38 cellular contexts compared by ENCODE assay signal in genomic region chr1:100569888-100570287, GRCh38. TPM values are rescaled to one million over a fixed set of nuclear protein-coding genes. Genes with fewer than 3 reads are reported as not detected.
"Had no signal": no experiment of that assay in that cellular context is flagged by ENCODE, and none has a peak within 500 bp of the region (broad histone marks: within the 10 kb centered on the region; RNA-seq: fewer than 3 reads in every experiment).

No MANE protein-coding gene starts in this region.

- H3K4me2 ChIP-seq: KMS-11 had no signal

- H3K36me3 ChIP-seq: MG63 had no signal

- DNase-seq: Karpas-422, Kasumi-1, MG63, MM.1S, MV-4-11, NCI-H1048, NCI-H1092, NCI-H1092 treated with DMSO at 0.1 percent for 48 hours, NCI-H1105, NCI-H1105 treated with DMSO at 0.1 percent for 48 hours, NCI-H1417, NCI-H1417 treated with DMSO at 0.1 percent for 48 hours, NCI-H1436, NCI-H1436 treated with DMSO at 0.1 percent for 48 hours, NCI-H146, NCI-H1694, NCI-H1694 treated with DMSO at 0.1 percent for 48 hours, NCI-H187, NCI-H187 treated with DMSO at 0.1 percent for 48 hours, NCI-H1930, NCI-H2029, NCI-H2029 treated with DMSO at 0.1 percent for 48 hours, NCI-H2081, NCI-H2081 treated with DMSO at 0.1 percent for 48 hours, NCI-H2107, NCI-H2171, NCI-H2171 treated with DMSO at 0.1 percent for 48 hours, NCI-H2227 treated with DMSO at 0.1 percent for 48 hours, NCI-H226, NCI-H345, NCI-H446, NCI-H446 treated with DMSO at 0.1 percent for 48 hours, NCI-H510A, NCI-H510A treated with DMSO at 0.1 percent for 48 hours had no signal

- H3K27ac ChIP-seq: KMS-11 had no signal

- H3K9me3 ChIP-seq: MG63 had no signal

- H3K27me3 ChIP-seq: MG63 had no signal

- H3K4me3 ChIP-seq: MG63 had no signal

- H3K9ac ChIP-seq: KMS-11 had no signal

RNA-seq across cellular contexts. Expression of gene GPR88, which starts 31.9 kb away (rescaled TPM):
- total RNA-seq: M059J, MCF 10A, NCI-H460 had no signal
